8 cellular contexts compared by ENCODE assay signal in genomic region chr12:119412811-119413794, GRCh38.
DNase-seq lines count a peak whose midpoint lies in the region; ATAC-seq lines count a peak whose summit lies in the region.

No MANE protein-coding gene starts in this region.

- no peak overlapping the region for H3K4me3 ChIP-seq in skeletal muscle cell (ENCODE audit: low read depth, low read length)

- DNase-seq in DMS79 (lab: John Stamatoyannopoulos, UW) (peak; percentile 57), HT1080 (ENCODE audit: low read depth) (peak; percentile 46), NCI-H82 (lab: John Stamatoyannopoulos, UW) (peak; percentile 92), amygdala (lab: John Stamatoyannopoulos, UW) (peak in 47 of 56 donors; percentile 2 to 88 (median 24)), hippocampal formation (lab: John Stamatoyannopoulos, UW) (peak; percentile 50 to 71), skeletal muscle cell (ENCODE audit: low read depth) (peak; percentile 4)
- DNase-seq in central memory CD4-positive, alpha-beta T cell = no peak

- ATAC-seq in GM21526 (IDR thresholded peaks at IDR 0.05; ENCODE audit: low FRiP score, unreplicated experiment) = no peak
